ENCODE assay signal across 18 cellular contexts in genomic region chr20:58640446-58640845, GRCh38. TPM values are rescaled to one million over a fixed set of nuclear protein-coding genes. Genes with fewer than 3 reads are reported as not detected.
DNase-seq lines count a peak whose midpoint lies in the region; ATAC-seq and TF ChIP-seq lines count a peak whose summit lies in the region.
"Had no signal": no experiment of that assay in that cellular context is flagged by ENCODE, and none has a peak within 500 bp of the region (broad histone marks: within the 10 kb centered on the region; RNA-seq: fewer than 3 reads in every experiment).

No MANE protein-coding gene starts in this region.

- no peak overlapping the region for H3K27ac ChIP-seq in PC-3 (ENCODE audit: low read length)
- H3K27ac ChIP-seq: C4-2B, neutrophil, vagina had no signal

- H3K4me3 ChIP-seq in PC-3 (ENCODE audit: low read length) (no peak overlapping the region), choroid plexus epithelial cell (ENCODE audit: low read depth, low read length) (no peak overlapping the region)
- H3K4me3 ChIP-seq: HAP-1, vagina had no signal

- H3K27me3 ChIP-seq in PC-3 (ENCODE audit: low read length), result no peaks in the 10 kb centered on the region
- H3K27me3 ChIP-seq: vagina had no signal

- peak; percentile 54 for DNase-seq in HT1080 (ENCODE audit: low read depth)
- DNase-seq in PC-3, result peak; percentile 56
- peak; percentile 84 for DNase-seq in choroid plexus epithelial cell (ENCODE audit: low read depth)
- peak; percentile 53 for DNase-seq in posterior vena cava (ENCODE audit: low spot score)
- DNase-seq in stimulated activated CD4-positive, alpha-beta T cell treated with anti-CD3 and anti-CD28 coated beads, Interleukin-4, amount 100 ng/mL, for 24 hours, result no peak
- no peak for DNase-seq in natural killer cell
- no peak for DNase-seq in iPS-NIHi11 (ENCODE audit: low spot score)
- DNase-seq: activated CD4-positive, CD25-positive, alpha-beta regulatory T cell; cerebellar nuclear complex; NCI-H1694 treated with DMSO at 0.1 percent for 48 hours; NCI-H510A treated with DMSO at 0.1 percent for 48 hours had no signal

- no peaks in the 10 kb centered on the region for H3F3A ChIP-seq in PC-3 (ENCODE audit: low read length, unreplicated experiment)

- H2AFZ ChIP-seq in PC-3 (ENCODE audit: low read length), result peak overlapping the region; percentile 43

- TF ChIP-seq CTCF in PC-3 (conservative IDR thresholded peaks at IDR 0.05; ENCODE audit: low read depth, low read length) (no peak), choroid plexus epithelial cell (conservative IDR thresholded peaks at IDR 0.05; ENCODE audit: low read depth, low read length) (no peak), natural killer cell (IDR thresholded peaks at IDR 0.05) (no peak)

- H3K36me3 Mint-ChIP-seq in natural killer cell, result no peaks in the 10 kb centered on the region
- H3K36me3 Mint-ChIP-seq: activated naive CD4-positive, alpha-beta T cell treated with anti-CD3 and anti-CD28 coated beads, Interleukin-2, amount 50 U/mL, for 72 hours had no signal

- no peak overlapping the region for H3K4me3 Mint-ChIP-seq in natural killer cell
- H3K4me3 Mint-ChIP-seq: memory B cell; stimulated activated naive CD8-positive, alpha-beta T cell treated with anti-CD3 and anti-CD28 coated beads, Interleukin-15, Interleukin-2, amounts not matched to agents 100 ng/mL and 50 ng/mL, for 24 hours had no signal

- H3K9me3 Mint-ChIP-seq in natural killer cell, result no peaks in the 10 kb centered on the region
- H3K9me3 Mint-ChIP-seq: activated naive CD4-positive, alpha-beta T cell treated with anti-CD3 and anti-CD28 coated beads, Interleukin-2, amount 50 U/mL, for 72 hours; memory B cell; stimulated activated naive CD8-positive, alpha-beta T cell treated with anti-CD3 and anti-CD28 coated beads, Interleukin-15, Interleukin-2, amounts not matched to agents 100 ng/mL and 50 ng/mL, for 24 hours had no signal

- H3K79me2 ChIP-seq in PC-3 (ENCODE audit: low read length), result no peaks in the 10 kb centered on the region

- BruUV-seq in PC-3 (replicated peaks; lab: Mats Ljungman, UMichigan), result no TSS peak

- no peaks in the 10 kb centered on the region for H4K20me1 ChIP-seq in PC-3 (ENCODE audit: low read length)

- H3K9ac ChIP-seq in PC-3 (ENCODE audit: low read length), result no peak overlapping the region

- intact Hi-C loops in PC-3 (cut with micrococcal nuclease) (loop anchor here (10.0 kb wide), 1 partner anchor 126 kb away; the partner anchor contains the start of gene APCDD1L), posterior vena cava (cut with DNase I) (loop anchor here in 1 of 2 donors (5.0 kb wide), 1 partner anchor 857 kb away; no protein-coding TSS in a partner anchor), natural killer cell (cut with micrococcal nuclease) (no loop called here)

- H3K4me1 ChIP-seq in PC-3 (ENCODE audit: insufficient read depth, low read length), result peaks cover 22% of the 10 kb centered on the region
- H3K4me1 ChIP-seq: HAP-1 had no signal

- H3K27me3 Mint-ChIP-seq in natural killer cell (ENCODE audit: low read depth in 2 of 2), result peaks cover 19 to 24% of the 10 kb centered on the region in 2 donors
- H3K27me3 Mint-ChIP-seq: stimulated activated naive CD8-positive, alpha-beta T cell treated with anti-CD3 and anti-CD28 coated beads, Interleukin-15, Interleukin-2, amounts not matched to agents 100 ng/mL and 50 ng/mL, for 24 hours had no signal

- no peaks in the 10 kb centered on the region for H3K4me1 Mint-ChIP-seq in natural killer cell
- H3K4me1 Mint-ChIP-seq: memory B cell had no signal

- no peak overlapping the region for H3K27ac Mint-ChIP-seq in natural killer cell
- H3K27ac Mint-ChIP-seq: memory B cell; stimulated activated naive CD8-positive, alpha-beta T cell treated with anti-CD3 and anti-CD28 coated beads, Interleukin-15, Interleukin-2, amounts not matched to agents 100 ng/mL and 50 ng/mL, for 24 hours had no signal

- no peaks in the 10 kb centered on the region for H3K9me3 ChIP-seq in PC-3 (ENCODE audit: low read length)
- H3K9me3 ChIP-seq: HAP-1, neutrophil, vagina had no signal

- H3K4me2 ChIP-seq in PC-3 (ENCODE audit: low read length), result peak overlapping the region; percentile 7; the same call in 1 of the 2 replicates

- POLR2A ChIA-PET in PC-3 (lab: Charles Lee; ENCODE audit: unreplicated experiment), result no interaction called here

- ATAC-seq in PC-3, result peak; percentile 30; the same call in 1 of the 2 replicates
- ATAC-seq in natural killer cell, result no peak
- ATAC-seq: activated naive CD4-positive, alpha-beta T cell treated with anti-CD3 and anti-CD28 coated beads, Interleukin-2, amount 50 U/mL, for 72 hours had no signal

- no peaks in the 10 kb centered on the region for H3K36me3 ChIP-seq in PC-3 (ENCODE audit: low read depth, low read length)
- H3K36me3 ChIP-seq: HAP-1, neutrophil, vagina had no signal

- CTCF ChIA-PET in PC-3 (lab: Charles Lee), result no interaction called here

- H3K9me2 ChIP-seq in PC-3 (replicated peaks; ENCODE audit: low read length), result no peaks in the 10 kb centered on the region

RNA-seq across cellular contexts. Expression of gene STX16, which starts 10.6 kb away (rescaled TPM):
- total RNA-seq in HT1080 (2014; rRNA removed; shearing (Covaris generic)), result 20.6 and 21.4 TPM in 2 replicates
- 46.1 and 53.8 TPM in 2 replicates for polyA plus RNA-seq in HT1080 (2015; cell fraction: cytosol; rRNA removed)
- 168 and 190 TPM in 2 replicates for polyA plus RNA-seq in HT1080 (2015; cell fraction: nucleus; rRNA removed)
- total RNA-seq in PC-3 (2014; rRNA removed) (44.2 and 47.1 TPM in 2 replicates), posterior vena cava (10 to 100 TPM; 38.7 to 41.5 TPM), natural killer cell (100 to 1,000 TPM; 136 to 146 (median 143) TPM)

RNA-seq across cellular contexts. Expression of gene NPEPL1, which starts 52.2 kb away (rescaled TPM):
- 0.13 and 0.40 TPM in 2 replicates for total RNA-seq in HT1080 (2014; rRNA removed; shearing (Covaris generic))
- polyA plus RNA-seq in HT1080 (2015; cell fraction: cytosol; rRNA removed), result 0.36 and 0.58 TPM in 2 replicates
- polyA plus RNA-seq in HT1080 (2015; cell fraction: nucleus; rRNA removed), result 7.9 and 8.9 TPM in 2 replicates
- total RNA-seq in PC-3 (2014; rRNA removed), result 49.7 and 53.1 TPM in 2 replicates
- 10 to 100 TPM; 28.5 to 31.4 TPM for total RNA-seq in posterior vena cava
- 10 to 100 TPM; 66.0 to 83.7 (median 68.4) TPM for total RNA-seq in natural killer cell

Comparison
In these comparisons a context has a peak if more than half of its experiments do, and no peak if none do; other contexts are left out.
1. DNase-seq: peak in HT1080 (single experiment), PC-3 (single experiment), choroid plexus epithelial cell (single experiment) and posterior vena cava (single experiment); none in stimulated activated CD4-positive, alpha-beta T cell treated with anti-CD3 and anti-CD28 coated beads, Interleukin-4, amount 100 ng/mL, for 24 hours (single experiment), natural killer cell (single experiment) and iPS-NIHi11 (single experiment).
2. RNA of gene NPEPL1, which starts 52.2 kb away (total RNA-seq): 66.0 to 83.7 TPM in natural killer cell, 49.7 to 53.1 TPM in PC-3 and 28.5 to 31.4 TPM in posterior vena cava; 0.13 to 0.40 TPM in HT1080; every median in the first group is over 10 times any median in the second.